In genomic region chr2:83253848-83254247, GRCh38 we compare ENCODE assay signal across 35 cellular contexts.
"Had no signal": no experiment of that assay in that cellular context is flagged by ENCODE, and none has a peak within 500 bp of the region (broad histone marks: within the 10 kb centered on the region; RNA-seq: fewer than 3 reads in every experiment).

No MANE protein-coding gene starts in this region.

- H3K4me3 ChIP-seq: MG63 had no signal

- H3K27me3 ChIP-seq: MG63 had no signal

- H3K27ac ChIP-seq: KMS-11 had no signal

- H3K9ac ChIP-seq: KMS-11 had no signal

- H3K9me3 ChIP-seq: MG63 had no signal

- H3K36me3 ChIP-seq: MG63 had no signal

- H3K4me2 ChIP-seq: KMS-11 had no signal

- DNase-seq: Karpas-422, Kasumi-1, KG1, MG63, MM.1S, MV-4-11, NCI-H1048, NCI-H1092, NCI-H1092 treated with DMSO at 0.1 percent for 48 hours, NCI-H1105, NCI-H1105 treated with DMSO at 0.1 percent for 48 hours, NCI-H1417, NCI-H1417 treated with DMSO at 0.1 percent for 48 hours, NCI-H1436, NCI-H1436 treated with DMSO at 0.1 percent for 48 hours, NCI-H146, NCI-H1694, NCI-H1694 treated with DMSO at 0.1 percent for 48 hours, NCI-H187, NCI-H187 treated with DMSO at 0.1 percent for 48 hours, NCI-H1930, NCI-H2029, NCI-H2029 treated with DMSO at 0.1 percent for 48 hours, NCI-H2081, NCI-H2081 treated with DMSO at 0.1 percent for 48 hours, NCI-H2107, NCI-H2171, NCI-H2227 treated with DMSO at 0.1 percent for 48 hours, NCI-H226, NCI-H345, NCI-H446, NCI-H446 treated with DMSO at 0.1 percent for 48 hours, NCI-H510A, NCI-H510A treated with DMSO at 0.1 percent for 48 hours had no signal
